22 cellular contexts compared by ENCODE assay signal in genomic region chr12:116802018-116802417, GRCh38.
"Had no signal": no experiment of that assay in that cellular context is flagged by ENCODE, and none has a peak within 500 bp of the region (broad histone marks: within the 10 kb centered on the region; RNA-seq: fewer than 3 reads in every experiment).

No MANE protein-coding gene starts in this region.

- ATAC-seq: activated CD4-positive, alpha-beta T cell treated with anti-CD3 and anti-CD28 coated beads for 36 hours; activated T-helper 17 cell treated with anti-CD3 and anti-CD28 coated beads, Interleukin-2, amount 50 U/mL, for 72 hours had no signal

- H3K27ac Mint-ChIP-seq: activated CD4-positive, alpha-beta memory T cell treated with anti-CD3 and anti-CD28 coated beads, Interleukin-2, amount 10 ng/mL, durations not matched to agents 7 days and 5 days; activated CD4-positive, alpha-beta T cell treated with anti-CD3 and anti-CD28 coated beads for 36 hours; activated naive CD4-positive, alpha-beta T cell treated with anti-CD3 and anti-CD28 coated beads for 36 hours; activated naive CD8-positive, alpha-beta T cell; activated T-helper 17 cell treated with anti-CD3 and anti-CD28 coated beads, Interleukin-2, amount 50 U/mL, for 72 hours; brain had no signal

- H3K9me3 Mint-ChIP-seq: activated T-helper 17 cell treated with anti-CD3 and anti-CD28 coated beads, Interleukin-2, amount 50 U/mL, for 72 hours; central memory CD8-positive, alpha-beta T cell had no signal

- H3K4me3 Mint-ChIP-seq: activated CD4-positive, alpha-beta memory T cell treated with anti-CD3 and anti-CD28 coated beads, Interleukin-2, amount 10 ng/mL, durations not matched to agents 7 days and 5 days; activated CD4-positive, alpha-beta T cell treated with anti-CD3 and anti-CD28 coated beads for 36 hours; activated naive CD4-positive, alpha-beta T cell treated with anti-CD3 and anti-CD28 coated beads for 36 hours; activated naive CD8-positive, alpha-beta T cell; activated T-helper 17 cell treated with anti-CD3 and anti-CD28 coated beads, Interleukin-2, amount 50 U/mL, for 72 hours; brain; central memory CD8-positive, alpha-beta T cell had no signal

- H3K27ac ChIP-seq: SK-N-MC, VCaP had no signal

- H3K27me3 Mint-ChIP-seq: activated CD4-positive, alpha-beta memory T cell treated with anti-CD3 and anti-CD28 coated beads, Interleukin-2, amount 10 ng/mL, durations not matched to agents 7 days and 5 days; activated CD4-positive, alpha-beta T cell treated with anti-CD3 and anti-CD28 coated beads for 36 hours; activated naive CD8-positive, alpha-beta T cell; activated T-helper 17 cell treated with anti-CD3 and anti-CD28 coated beads, Interleukin-2, amount 50 U/mL, for 72 hours; central memory CD8-positive, alpha-beta T cell had no signal

- H3K4me1 Mint-ChIP-seq: activated CD4-positive, alpha-beta memory T cell treated with anti-CD3 and anti-CD28 coated beads, Interleukin-2, amount 10 ng/mL, durations not matched to agents 7 days and 5 days; activated CD4-positive, alpha-beta T cell treated with anti-CD3 and anti-CD28 coated beads for 36 hours; activated T-helper 17 cell treated with anti-CD3 and anti-CD28 coated beads, Interleukin-2, amount 50 U/mL, for 72 hours; brain; central memory CD8-positive, alpha-beta T cell had no signal

- H3K4me3 ChIP-seq: SK-N-MC had no signal

- DNase-seq: activated CD4-positive, alpha-beta memory T cell treated with anti-CD3 and anti-CD28 coated beads, Interleukin-2, amount 10 ng/mL, durations not matched to agents 7 days and 5 days; activated CD4-positive, alpha-beta T cell treated with anti-CD3 and anti-CD28 coated beads for 36 hours; activated CD4-positive, alpha-beta T cell treated with anti-CD3 and anti-CD28 coated beads, Interleukin-2, amount 50 U/mL, for 1 hour; activated gamma-delta T cell; activated naive CD4-positive, alpha-beta T cell treated with anti-CD3 and anti-CD28 coated beads for 36 hours; activated T-cell treated with anti-CD3 and anti-CD28 coated beads for 4 hours; activated T-cell treated with anti-CD3 and anti-CD28 coated beads, Interleukin-2, amount 50 U/mL, for 48 hours; amygdala; cortex of kidney; NCI-H1092 treated with DMSO at 0.1 percent for 48 hours; NCI-H1417 treated with DMSO at 0.1 percent for 48 hours; NCI-H1694; NCI-H2029 treated with DMSO at 0.1 percent for 48 hours; NCI-H446; NCI-H524; T-helper 1 cell had no signal
